ENCODE assay signal across 8 cellular contexts in genomic region chr12:3076730-3077571, GRCh38. TPM values are rescaled to one million over a fixed set of nuclear protein-coding genes. Genes with fewer than 3 reads are reported as not detected.
DNase-seq lines count a peak whose midpoint lies in the region; ATAC-seq, FAIRE-seq and TF ChIP-seq lines count a peak whose summit lies in the region.

TSS of gene TSPAN9 (plus strand) at chr12:3077379. CDS start at chr12:3201194, 123,815 bp downstream.

- H3K9ac ChIP-seq in endodermal cell (ENCODE audit: extremely low read depth, low read length, poor library complexity, severe bottlenecking): peak within 1 kb of the TSS; percentile 28

- H3K36me3 Mint-ChIP-seq in endodermal cell (ENCODE audit: low read depth) (peaks cover 8% of the 10 kb centered on the region), mesothelial cell of epicardium (no peaks in the 10 kb centered on the region)

- FAIRE-seq in GM12891 (lab: Jason Lieb, UNC): no peak

- H3K4me1 Mint-ChIP-seq in endodermal cell (peaks cover 24% of the 10 kb centered on the region), mesothelial cell of epicardium (peaks cover 24% of the 10 kb centered on the region)

- TF ChIP-seq CTCF in endodermal cell (conservative IDR thresholded peaks at IDR 0.05) (no peak), mesothelial cell of epicardium (IDR thresholded peaks at IDR 0.05; ENCODE audit: unreplicated experiment) (no peak)

- H3K9me3 Mint-ChIP-seq in endodermal cell (no peaks in the 10 kb centered on the region), mesothelial cell of epicardium (no peaks in the 10 kb centered on the region)

- H3K27me3 ChIP-seq in endodermal cell (ENCODE audit: control insufficient read depth, insufficient read depth, low read length, poor library complexity, severe bottlenecking): peaks cover 5% of the 10 kb centered on the region

- no peaks in the 10 kb centered on the region for H3K36me3 ChIP-seq in endodermal cell (ENCODE audit: control insufficient read depth, insufficient read depth, low read length)

- H3K27ac Mint-ChIP-seq in endodermal cell (peak within 1 kb of the TSS; percentile 90), mesothelial cell of epicardium (peak within 1 kb of the TSS; percentile 92)

- H3K9me3 ChIP-seq in endodermal cell (ENCODE audit: control insufficient read depth, low read length): no peaks in the 10 kb centered on the region

- WGBS in endodermal cell (ENCODE audit: insufficient coverage in 1 of 2, insufficient read length in 1 of 2), 2 experiments: 3 to 11% methylated on average over 10 to 83 of the region's 95 CpGs

- H3K27ac ChIP-seq in endodermal cell (ENCODE audit: low read depth, low read length): no peak within 1 kb of the TSS

- DNase-seq in GM12891 (ENCODE audit: insufficient read length, low spot score) (peak; percentile 88), NCI-H345 (lab: John Stamatoyannopoulos, UW) (peak; percentile 78), endodermal cell (peak; percentile 94), mesothelial cell of epicardium (ENCODE audit: low spot score in 2 of 2, unreplicated experiment in 2 of 2) (peak; percentile 82 to 85), amniotic stem cell (lab: John Stamatoyannopoulos, UW) (no peak)
- peak; percentile 26 for DNase-seq in activated CD8-positive, alpha-beta memory T cell treated with anti-CD3 and anti-CD28 coated beads, Interleukin-2, amount 50 U/mL, for 1 hour (ENCODE audit: extremely low read depth)
- peak; percentile 30 to 35 for DNase-seq in stimulated activated CD8-positive, alpha-beta memory T cell treated with anti-CD3 and anti-CD28 coated beads, Interleukin-15, amount 100 ng/mL, for 48 hours (ENCODE audit: low read depth in 2 of 2)

- peak; percentile 77 for ATAC-seq in HG02852 (IDR thresholded peaks at IDR 0.05; ENCODE audit: unreplicated experiment)

- peaks cover 5% of the 10 kb centered on the region for H3K4me1 ChIP-seq in endodermal cell (ENCODE audit: control insufficient read depth, insufficient read depth, low read length)

- H3K4me3 ChIP-seq in endodermal cell (ENCODE audit: low read length): peak within 1 kb of the TSS; percentile 86

- TF ChIP-seq POLR2A in GM12891 (IDR thresholded peaks at IDR 0.05; ENCODE audit: low read depth, low read length): no peak

- H3K4me3 Mint-ChIP-seq in endodermal cell (peak within 1 kb of the TSS; percentile 72), mesothelial cell of epicardium (peak within 1 kb of the TSS; percentile 80)

- H3K27me3 Mint-ChIP-seq in endodermal cell (ENCODE audit: insufficient read depth) (peaks cover 13% of the 10 kb centered on the region), mesothelial cell of epicardium (ENCODE audit: low read depth) (no peaks in the 10 kb centered on the region)

TF ChIP-seq in GM12891, 5 proteins besides CTCF, POLR2A, EP300 and RAD21:
- no peak for TF ChIP-seq POLR2AphosphoS5 (IDR thresholded peaks at IDR 0.05; ENCODE audit: low read depth, low read length)
- no peak for TF ChIP-seq POU2F2 (IDR thresholded peaks at IDR 0.05; ENCODE audit: low read depth, low read length)
- TF ChIP-seq PAX5 (IDR thresholded peaks at IDR 0.05; ENCODE audit: insufficient read depth, low read length, severe bottlenecking): no peak
- no peak for TF ChIP-seq SPI1 (IDR thresholded peaks at IDR 0.05; ENCODE audit: low read depth, low read length)
- no peak for TF ChIP-seq TAF1 (IDR thresholded peaks at IDR 0.05; ENCODE audit: low read depth, low read length)

RNA-seq across cellular contexts. Expression of gene TSPAN9, which starts in this region (rescaled TPM):
- 0.95 TPM for polyA plus RNA-seq in GM12891 (2012; ENCODE audit: low read depth, missing spikeins)
- total RNA-seq in endodermal cell (10 to 100 TPM; 31.9 to 80.8 TPM), mesothelial cell of epicardium (46.7 to 49.4 TPM (median 48.8 TPM) in 3 replicates)
- 18.8 TPM for polyA plus RNA-seq in endodermal cell (2013, experiment 1 of 2)
- polyA plus RNA-seq in endodermal cell (2013, experiment 2 of 2): 19.0 TPM
